In genomic region chr17:63716426-63716825, GRCh38 we compare ENCODE assay signal across 23 cellular contexts.
"Had no signal": no experiment of that assay in that cellular context is flagged by ENCODE, and none has a peak within 500 bp of the region (broad histone marks: within the 10 kb centered on the region; RNA-seq: fewer than 3 reads in every experiment).

No MANE protein-coding gene starts in this region.

- H3K9me3 ChIP-seq: adrenal gland, ascending aorta, lower lobe of right lung, tibial artery had no signal

- H3K9me3 Mint-ChIP-seq: activated B cell treated with CpG ODN at 0.5 μM for 24 hours; activated naive CD4-positive, alpha-beta T cell treated with anti-CD3 and anti-CD28 coated beads for 36 hours; activated T-cell treated with anti-CD3 and anti-CD28 coated beads, Interleukin-2, amount 50 U/mL, for 4 hours; endodermal cell; naive thymus-derived CD8-positive, alpha-beta T cell; stimulated activated naive CD8-positive, alpha-beta T cell treated with anti-CD3 and anti-CD28 coated beads, Interleukin-15, Interleukin-2, amounts not matched to agents 100 ng/mL and 50 ng/mL, for 24 hours had no signal

- DNase-seq: activated B cell treated with CpG ODN at 0.5 μM for 24 hours; activated CD4-positive, alpha-beta T cell treated with anti-CD3 and anti-CD28 coated beads for 36 hours; activated CD4-positive, alpha-beta T cell treated with anti-CD3 and anti-CD28 coated beads, Interleukin-2, amount 50 U/mL, for 4 hours; activated CD8-positive, alpha-beta memory T cell treated with anti-CD3 and anti-CD28 coated beads for 24 hours; activated CD8-positive, alpha-beta memory T cell treated with anti-CD3 and anti-CD28 coated beads, Interleukin-2, amount 50 U/mL, for 4 hours; activated effector memory CD4-positive, alpha-beta T cell treated with Interleukin-2 at 50 U/mL for 16 hours; activated naive CD4-positive, alpha-beta T cell treated with anti-CD3 and anti-CD28 coated beads for 36 hours; activated T-cell treated with anti-CD3 and anti-CD28 coated beads, Interleukin-2, amount 50 U/mL, for 4 hours; central memory CD4-positive, alpha-beta T cell; endodermal cell; kidney; lower lobe of right lung; naive thymus-derived CD8-positive, alpha-beta T cell; retina; stimulated activated CD4-positive, alpha-beta T cell treated with anti-CD3 and anti-CD28 coated beads, Interleukin-4, amount 100 ng/mL, for 24 hours; T-helper 1 cell; T-helper 9 cell; tibial artery had no signal

- H3K4me1 ChIP-seq: ascending aorta, lower lobe of right lung, tibial artery had no signal

- H3K27me3 ChIP-seq: adrenal gland, ascending aorta, tibial artery had no signal

- H3K27ac Mint-ChIP-seq: activated B cell treated with CpG ODN at 0.5 μM for 24 hours; activated CD4-positive, alpha-beta T cell treated with anti-CD3 and anti-CD28 coated beads for 36 hours; activated naive CD4-positive, alpha-beta T cell treated with anti-CD3 and anti-CD28 coated beads for 36 hours; endodermal cell; progenitor cell of endocrine pancreas; stimulated activated naive CD8-positive, alpha-beta T cell treated with anti-CD3 and anti-CD28 coated beads, Interleukin-15, Interleukin-2, amounts not matched to agents 100 ng/mL and 50 ng/mL, for 24 hours had no signal

- FAIRE-seq: colon, kidney had no signal

- H3K4me1 Mint-ChIP-seq: activated B cell treated with CpG ODN at 0.5 μM for 24 hours; activated CD4-positive, alpha-beta T cell treated with anti-CD3 and anti-CD28 coated beads for 36 hours; endodermal cell had no signal

- H3K4me3 ChIP-seq: adrenal gland, ascending aorta, lower lobe of right lung, tibial artery had no signal

- ATAC-seq: activated CD4-positive, alpha-beta T cell treated with anti-CD3 and anti-CD28 coated beads for 36 hours; activated T-cell treated with anti-CD3 and anti-CD28 coated beads, Interleukin-2, amount 50 U/mL, for 4 hours; lower lobe of right lung; naive thymus-derived CD8-positive, alpha-beta T cell had no signal

- H3K27me3 Mint-ChIP-seq: activated B cell treated with CpG ODN at 0.5 μM for 24 hours; activated CD4-positive, alpha-beta T cell treated with anti-CD3 and anti-CD28 coated beads for 36 hours; naive thymus-derived CD8-positive, alpha-beta T cell; progenitor cell of endocrine pancreas; stimulated activated naive CD8-positive, alpha-beta T cell treated with anti-CD3 and anti-CD28 coated beads, Interleukin-15, Interleukin-2, amounts not matched to agents 100 ng/mL and 50 ng/mL, for 24 hours had no signal

- H3K27ac ChIP-seq: adrenal gland, ascending aorta, lower lobe of right lung, tibial artery had no signal

- H3K4me3 Mint-ChIP-seq: activated B cell treated with CpG ODN at 0.5 μM for 24 hours; activated CD4-positive, alpha-beta T cell treated with anti-CD3 and anti-CD28 coated beads for 36 hours; activated naive CD4-positive, alpha-beta T cell treated with anti-CD3 and anti-CD28 coated beads for 36 hours; activated T-cell treated with anti-CD3 and anti-CD28 coated beads, Interleukin-2, amount 50 U/mL, for 4 hours; endodermal cell; naive thymus-derived CD8-positive, alpha-beta T cell; stimulated activated naive CD8-positive, alpha-beta T cell treated with anti-CD3 and anti-CD28 coated beads, Interleukin-15, Interleukin-2, amounts not matched to agents 100 ng/mL and 50 ng/mL, for 24 hours had no signal
